In the genomic region with DNA sequence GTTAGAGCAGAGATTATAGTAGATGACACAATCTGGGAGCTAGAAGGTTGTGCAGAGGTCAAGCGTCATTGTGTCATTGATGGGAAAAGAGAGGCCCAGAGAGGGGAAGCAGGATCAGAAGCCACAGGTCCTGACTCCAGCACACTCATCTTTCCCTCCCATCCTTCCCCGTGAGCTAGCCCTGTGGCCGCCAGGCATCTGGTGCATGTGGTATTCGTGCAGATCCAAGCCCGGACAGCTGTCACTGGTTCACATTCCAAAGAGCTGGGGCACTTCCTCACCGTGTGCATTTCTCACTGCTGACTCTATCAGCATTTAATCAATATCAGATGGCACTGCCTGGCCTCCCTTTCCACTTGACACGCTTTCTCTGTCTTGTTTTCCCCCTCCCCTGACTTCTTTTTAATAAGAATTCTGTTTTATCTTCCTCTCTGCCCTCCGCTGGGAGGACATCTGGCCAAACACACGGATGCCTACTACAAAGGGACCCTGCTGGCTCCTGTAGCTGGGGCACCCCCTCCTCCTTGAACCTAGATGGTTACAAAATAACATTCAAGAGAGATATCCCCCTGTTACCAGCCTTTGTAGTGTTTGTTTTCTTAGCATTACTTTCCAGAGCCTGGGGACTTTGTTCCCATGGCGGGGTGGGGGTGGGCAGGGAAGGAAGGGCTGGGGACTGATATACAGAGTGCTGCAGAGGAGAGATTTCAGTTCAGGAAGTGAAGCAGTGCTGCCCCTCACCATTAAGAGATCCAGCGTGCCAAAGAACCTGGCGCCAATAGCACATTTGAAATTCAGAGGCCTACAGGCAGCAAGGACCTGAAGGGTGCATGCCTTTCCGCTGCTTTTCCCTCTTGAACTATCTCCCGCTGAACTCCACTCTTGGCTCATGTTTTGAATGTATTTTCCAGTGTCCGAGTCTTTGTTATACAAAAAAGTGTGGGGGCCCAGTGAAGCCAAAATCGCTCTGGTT, we compare ENCODE assay signal across 1 cellular context.
TF ChIP-seq lines count a peak whose summit lies in the region.

No MANE protein-coding gene starts in this region.

TF ChIP-seq in HepG2, 621 proteins besides CTCF, POLR2A, EP300 and RAD21 (continued from another document and continues in another):
- TF ChIP-seq, protein P1, sequence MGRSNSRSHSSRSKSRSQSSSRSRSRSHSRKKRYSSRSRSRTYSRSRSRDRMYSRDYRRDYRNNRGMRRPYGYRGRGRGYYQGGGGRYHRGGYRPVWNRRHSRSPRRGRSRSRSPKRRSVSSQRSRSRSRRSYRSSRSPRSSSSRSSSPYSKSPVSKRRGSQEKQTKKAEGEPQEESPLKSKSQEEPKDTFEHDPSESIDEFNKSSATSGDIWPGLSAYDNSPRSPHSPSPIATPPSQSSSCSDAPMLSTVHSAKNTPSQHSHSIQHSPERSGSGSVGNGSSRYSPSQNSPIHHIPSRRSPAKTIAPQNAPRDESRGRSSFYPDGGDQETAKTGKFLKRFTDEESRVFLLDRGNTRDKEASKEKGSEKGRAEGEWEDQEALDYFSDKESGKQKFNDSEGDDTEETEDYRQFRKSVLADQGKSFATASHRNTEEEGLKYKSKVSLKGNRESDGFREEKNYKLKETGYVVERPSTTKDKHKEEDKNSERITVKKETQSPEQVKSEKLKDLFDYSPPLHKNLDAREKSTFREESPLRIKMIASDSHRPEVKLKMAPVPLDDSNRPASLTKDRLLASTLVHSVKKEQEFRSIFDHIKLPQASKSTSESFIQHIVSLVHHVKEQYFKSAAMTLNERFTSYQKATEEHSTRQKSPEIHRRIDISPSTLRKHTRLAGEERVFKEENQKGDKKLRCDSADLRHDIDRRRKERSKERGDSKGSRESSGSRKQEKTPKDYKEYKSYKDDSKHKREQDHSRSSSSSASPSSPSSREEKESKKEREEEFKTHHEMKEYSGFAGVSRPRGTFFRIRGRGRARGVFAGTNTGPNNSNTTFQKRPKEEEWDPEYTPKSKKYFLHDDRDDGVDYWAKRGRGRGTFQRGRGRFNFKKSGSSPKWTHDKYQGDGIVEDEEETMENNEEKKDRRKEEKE (IDR thresholded peaks at IDR 0.05): no peak
- TF ChIP-seq KAT2B (IDR thresholded peaks at IDR 0.05; ENCODE audit: borderline replicate concordance, low read depth, low read length): 0 out of 2 replicates have a peak, but pooled peaks have one; percentile 7
- TF ChIP-seq ZNF776 (CRISPR knock-in tag; IDR thresholded peaks at IDR 0.05): no peak
- no peak for TF ChIP-seq ATF1 (CRISPR knock-in tag; IDR thresholded peaks at IDR 0.05)
- TF ChIP-seq, protein P2, sequence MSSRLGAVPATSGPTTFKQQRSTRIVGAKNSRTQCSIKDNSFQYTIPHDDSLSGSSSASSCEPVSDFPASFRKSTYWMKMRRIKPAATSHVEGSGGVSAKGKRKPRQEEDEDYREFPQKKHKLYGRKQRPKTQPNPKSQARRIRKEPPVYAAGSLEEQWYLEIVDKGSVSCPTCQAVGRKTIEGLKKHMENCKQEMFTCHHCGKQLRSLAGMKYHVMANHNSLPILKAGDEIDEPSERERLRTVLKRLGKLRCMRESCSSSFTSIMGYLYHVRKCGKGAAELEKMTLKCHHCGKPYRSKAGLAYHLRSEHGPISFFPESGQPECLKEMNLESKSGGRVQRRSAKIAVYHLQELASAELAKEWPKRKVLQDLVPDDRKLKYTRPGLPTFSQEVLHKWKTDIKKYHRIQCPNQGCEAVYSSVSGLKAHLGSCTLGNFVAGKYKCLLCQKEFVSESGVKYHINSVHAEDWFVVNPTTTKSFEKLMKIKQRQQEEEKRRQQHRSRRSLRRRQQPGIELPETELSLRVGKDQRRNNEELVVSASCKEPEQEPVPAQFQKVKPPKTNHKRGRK (CRISPR knock-in tag; IDR thresholded peaks at IDR 0.05): no peak
- no peak for TF ChIP-seq ZNF260 (CRISPR knock-in tag; IDR thresholded peaks at IDR 0.05; ENCODE audit: borderline replicate concordance, low read depth)
- no peak for TF ChIP-seq CBX2 (IDR thresholded peaks at IDR 0.05; ENCODE audit: low read depth, low read length)
- TF ChIP-seq CBX2 (CRISPR knock-in tag; IDR thresholded peaks at IDR 0.05; ENCODE audit: low read depth): no peak; the same call in 1 of the 2 replicates
- no peak for TF ChIP-seq U2AF1 (optimal IDR thresholded peaks at IDR 0.05; ENCODE audit: low read depth, low read length)
- no peak for TF ChIP-seq HOXD1 (CRISPR knock-in tag; IDR thresholded peaks at IDR 0.05)
- no peak for TF ChIP-seq HMGA1 (CRISPR knock-in tag; conservative IDR thresholded peaks at IDR 0.05)
- TF ChIP-seq ZBTB7A (CRISPR knock-in tag; IDR thresholded peaks at IDR 0.05): no peak
- no peak for TF ChIP-seq GLI4 (CRISPR knock-in tag; IDR thresholded peaks at IDR 0.05; ENCODE audit: borderline replicate concordance)
- TF ChIP-seq KLF16 (CRISPR knock-in tag; IDR thresholded peaks at IDR 0.05): no peak
- no peak for TF ChIP-seq ZBTB20 (CRISPR knock-in tag; IDR thresholded peaks at IDR 0.05; ENCODE audit: borderline replicate concordance, low read depth)
- no peak for TF ChIP-seq PAF1 (CRISPR knock-in tag; IDR thresholded peaks at IDR 0.05)
- no peak for TF ChIP-seq ZBTB8A (CRISPR knock-in tag; IDR thresholded peaks at IDR 0.05; ENCODE audit: borderline replicate concordance, low read depth)
- TF ChIP-seq, protein P3, sequence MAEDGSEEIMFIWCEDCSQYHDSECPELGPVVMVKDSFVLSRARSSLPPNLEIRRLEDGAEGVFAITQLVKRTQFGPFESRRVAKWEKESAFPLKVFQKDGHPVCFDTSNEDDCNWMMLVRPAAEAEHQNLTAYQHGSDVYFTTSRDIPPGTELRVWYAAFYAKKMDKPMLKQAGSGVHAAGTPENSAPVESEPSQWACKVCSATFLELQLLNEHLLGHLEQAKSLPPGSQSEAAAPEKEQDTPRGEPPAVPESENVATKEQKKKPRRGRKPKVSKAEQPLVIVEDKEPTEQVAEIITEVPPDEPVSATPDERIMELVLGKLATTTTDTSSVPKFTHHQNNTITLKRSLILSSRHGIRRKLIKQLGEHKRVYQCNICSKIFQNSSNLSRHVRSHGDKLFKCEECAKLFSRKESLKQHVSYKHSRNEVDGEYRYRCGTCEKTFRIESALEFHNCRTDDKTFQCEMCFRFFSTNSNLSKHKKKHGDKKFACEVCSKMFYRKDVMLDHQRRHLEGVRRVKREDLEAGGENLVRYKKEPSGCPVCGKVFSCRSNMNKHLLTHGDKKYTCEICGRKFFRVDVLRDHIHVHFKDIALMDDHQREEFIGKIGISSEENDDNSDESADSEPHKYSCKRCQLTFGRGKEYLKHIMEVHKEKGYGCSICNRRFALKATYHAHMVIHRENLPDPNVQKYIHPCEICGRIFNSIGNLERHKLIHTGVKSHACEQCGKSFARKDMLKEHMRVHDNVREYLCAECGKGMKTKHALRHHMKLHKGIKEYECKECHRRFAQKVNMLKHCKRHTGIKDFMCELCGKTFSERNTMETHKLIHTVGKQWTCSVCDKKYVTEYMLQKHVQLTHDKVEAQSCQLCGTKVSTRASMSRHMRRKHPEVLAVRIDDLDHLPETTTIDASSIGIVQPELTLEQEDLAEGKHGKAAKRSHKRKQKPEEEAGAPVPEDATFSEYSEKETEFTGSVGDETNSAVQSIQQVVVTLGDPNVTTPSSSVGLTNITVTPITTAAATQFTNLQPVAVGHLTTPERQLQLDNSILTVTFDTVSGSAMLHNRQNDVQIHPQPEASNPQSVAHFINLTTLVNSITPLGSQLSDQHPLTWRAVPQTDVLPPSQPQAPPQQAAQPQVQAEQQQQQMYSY (CRISPR knock-in tag; IDR thresholded peaks at IDR 0.05): no peak
- 0 out of 2 replicates have a peak, but pooled peaks have one; percentile 10 for TF ChIP-seq STAG1 (CRISPR knock-in tag; IDR thresholded peaks at IDR 0.05)
- TF ChIP-seq FIP1L1 (IDR thresholded peaks at IDR 0.05; ENCODE audit: borderline replicate concordance, insufficient read depth, low read depth, low read length): no peak
- TF ChIP-seq ERF (CRISPR knock-in tag; IDR thresholded peaks at IDR 0.05): no peak
- TF ChIP-seq, protein P4, sequence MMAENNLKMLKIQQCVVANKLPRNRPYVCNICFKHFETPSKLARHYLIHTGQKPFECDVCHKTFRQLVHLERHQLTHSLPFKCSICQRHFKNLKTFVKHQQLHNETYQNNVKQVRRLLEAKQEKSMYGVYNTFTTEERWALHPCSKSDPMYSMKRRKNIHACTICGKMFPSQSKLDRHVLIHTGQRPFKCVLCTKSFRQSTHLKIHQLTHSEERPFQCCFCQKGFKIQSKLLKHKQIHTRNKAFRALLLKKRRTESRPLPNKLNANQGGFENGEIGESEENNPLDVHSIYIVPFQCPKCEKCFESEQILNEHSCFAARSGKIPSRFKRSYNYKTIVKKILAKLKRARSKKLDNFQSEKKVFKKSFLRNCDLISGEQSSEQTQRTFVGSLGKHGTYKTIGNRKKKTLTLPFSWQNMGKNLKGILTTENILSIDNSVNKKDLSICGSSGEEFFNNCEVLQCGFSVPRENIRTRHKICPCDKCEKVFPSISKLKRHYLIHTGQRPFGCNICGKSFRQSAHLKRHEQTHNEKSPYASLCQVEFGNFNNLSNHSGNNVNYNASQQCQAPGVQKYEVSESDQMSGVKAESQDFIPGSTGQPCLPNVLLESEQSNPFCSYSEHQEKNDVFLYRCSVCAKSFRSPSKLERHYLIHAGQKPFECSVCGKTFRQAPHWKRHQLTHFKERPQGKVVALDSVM (CRISPR knock-in tag; IDR thresholded peaks at IDR 0.05): no peak
- no peak for TF ChIP-seq FOXK2 (IDR thresholded peaks at IDR 0.05)
- TF ChIP-seq GABPA (IDR thresholded peaks at IDR 0.05; ENCODE audit: low read depth, low read length): no peak
- 0 out of 2 replicates have a peak, but pooled peaks have one; percentile 13 for TF ChIP-seq GABPA (CRISPR knock-in tag; IDR thresholded peaks at IDR 0.05; ENCODE audit: low read depth)
- TF ChIP-seq, protein P5, sequence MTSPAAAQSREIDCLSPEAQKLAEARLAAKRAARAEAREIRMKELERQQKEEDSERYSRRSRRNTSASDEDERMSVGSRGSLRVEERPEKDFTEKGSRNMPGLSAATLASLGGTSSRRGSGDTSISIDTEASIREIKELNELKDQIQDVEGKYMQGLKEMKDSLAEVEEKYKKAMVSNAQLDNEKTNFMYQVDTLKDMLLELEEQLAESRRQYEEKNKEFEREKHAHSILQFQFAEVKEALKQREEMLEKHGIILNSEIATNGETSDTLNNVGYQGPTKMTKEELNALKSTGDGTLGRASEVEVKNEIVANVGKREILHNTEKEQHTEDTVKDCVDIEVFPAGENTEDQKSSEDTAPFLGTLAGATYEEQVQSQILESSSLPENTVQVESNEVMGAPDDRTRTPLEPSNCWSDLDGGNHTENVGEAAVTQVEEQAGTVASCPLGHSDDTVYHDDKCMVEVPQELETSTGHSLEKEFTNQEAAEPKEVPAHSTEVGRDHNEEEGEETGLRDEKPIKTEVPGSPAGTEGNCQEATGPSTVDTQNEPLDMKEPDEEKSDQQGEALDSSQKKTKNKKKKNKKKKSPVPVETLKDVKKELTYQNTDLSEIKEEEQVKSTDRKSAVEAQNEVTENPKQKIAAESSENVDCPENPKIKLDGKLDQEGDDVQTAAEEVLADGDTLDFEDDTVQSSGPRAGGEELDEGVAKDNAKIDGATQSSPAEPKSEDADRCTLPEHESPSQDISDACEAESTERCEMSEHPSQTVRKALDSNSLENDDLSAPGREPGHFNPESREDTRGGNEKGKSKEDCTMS (CRISPR knock-in tag; conservative IDR thresholded peaks at IDR 0.05): no peak
- peak; percentile 53; the same call in 1 of the 2 replicates for TF ChIP-seq FOSL2 (CRISPR knock-in tag; IDR thresholded peaks at IDR 0.05)
- peak; percentile 94 for TF ChIP-seq RARA (CRISPR knock-in tag; IDR thresholded peaks at IDR 0.05)
- no peak for TF ChIP-seq ZFYVE20 (CRISPR knock-in tag; IDR thresholded peaks at IDR 0.05; ENCODE audit: borderline replicate concordance, low read depth)
- TF ChIP-seq, protein P6, sequence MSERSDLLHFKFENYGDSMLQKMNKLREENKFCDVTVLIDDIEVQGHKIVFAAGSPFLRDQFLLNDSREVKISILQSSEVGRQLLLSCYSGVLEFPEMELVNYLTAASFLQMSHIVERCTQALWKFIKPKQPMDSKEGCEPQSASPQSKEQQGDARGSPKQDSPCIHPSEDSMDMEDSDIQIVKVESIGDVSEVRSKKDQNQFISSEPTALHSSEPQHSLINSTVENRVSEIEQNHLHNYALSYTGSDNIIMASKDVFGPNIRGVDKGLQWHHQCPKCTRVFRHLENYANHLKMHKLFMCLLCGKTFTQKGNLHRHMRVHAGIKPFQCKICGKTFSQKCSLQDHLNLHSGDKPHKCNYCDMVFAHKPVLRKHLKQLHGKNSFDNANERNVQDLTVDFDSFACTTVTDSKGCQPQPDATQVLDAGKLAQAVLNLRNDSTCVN (CRISPR knock-in tag; IDR thresholded peaks at IDR 0.05; ENCODE audit: borderline replicate concordance): 0 out of 2 replicates have a peak, but pooled peaks have one; percentile 21
- TF ChIP-seq, protein P7, sequence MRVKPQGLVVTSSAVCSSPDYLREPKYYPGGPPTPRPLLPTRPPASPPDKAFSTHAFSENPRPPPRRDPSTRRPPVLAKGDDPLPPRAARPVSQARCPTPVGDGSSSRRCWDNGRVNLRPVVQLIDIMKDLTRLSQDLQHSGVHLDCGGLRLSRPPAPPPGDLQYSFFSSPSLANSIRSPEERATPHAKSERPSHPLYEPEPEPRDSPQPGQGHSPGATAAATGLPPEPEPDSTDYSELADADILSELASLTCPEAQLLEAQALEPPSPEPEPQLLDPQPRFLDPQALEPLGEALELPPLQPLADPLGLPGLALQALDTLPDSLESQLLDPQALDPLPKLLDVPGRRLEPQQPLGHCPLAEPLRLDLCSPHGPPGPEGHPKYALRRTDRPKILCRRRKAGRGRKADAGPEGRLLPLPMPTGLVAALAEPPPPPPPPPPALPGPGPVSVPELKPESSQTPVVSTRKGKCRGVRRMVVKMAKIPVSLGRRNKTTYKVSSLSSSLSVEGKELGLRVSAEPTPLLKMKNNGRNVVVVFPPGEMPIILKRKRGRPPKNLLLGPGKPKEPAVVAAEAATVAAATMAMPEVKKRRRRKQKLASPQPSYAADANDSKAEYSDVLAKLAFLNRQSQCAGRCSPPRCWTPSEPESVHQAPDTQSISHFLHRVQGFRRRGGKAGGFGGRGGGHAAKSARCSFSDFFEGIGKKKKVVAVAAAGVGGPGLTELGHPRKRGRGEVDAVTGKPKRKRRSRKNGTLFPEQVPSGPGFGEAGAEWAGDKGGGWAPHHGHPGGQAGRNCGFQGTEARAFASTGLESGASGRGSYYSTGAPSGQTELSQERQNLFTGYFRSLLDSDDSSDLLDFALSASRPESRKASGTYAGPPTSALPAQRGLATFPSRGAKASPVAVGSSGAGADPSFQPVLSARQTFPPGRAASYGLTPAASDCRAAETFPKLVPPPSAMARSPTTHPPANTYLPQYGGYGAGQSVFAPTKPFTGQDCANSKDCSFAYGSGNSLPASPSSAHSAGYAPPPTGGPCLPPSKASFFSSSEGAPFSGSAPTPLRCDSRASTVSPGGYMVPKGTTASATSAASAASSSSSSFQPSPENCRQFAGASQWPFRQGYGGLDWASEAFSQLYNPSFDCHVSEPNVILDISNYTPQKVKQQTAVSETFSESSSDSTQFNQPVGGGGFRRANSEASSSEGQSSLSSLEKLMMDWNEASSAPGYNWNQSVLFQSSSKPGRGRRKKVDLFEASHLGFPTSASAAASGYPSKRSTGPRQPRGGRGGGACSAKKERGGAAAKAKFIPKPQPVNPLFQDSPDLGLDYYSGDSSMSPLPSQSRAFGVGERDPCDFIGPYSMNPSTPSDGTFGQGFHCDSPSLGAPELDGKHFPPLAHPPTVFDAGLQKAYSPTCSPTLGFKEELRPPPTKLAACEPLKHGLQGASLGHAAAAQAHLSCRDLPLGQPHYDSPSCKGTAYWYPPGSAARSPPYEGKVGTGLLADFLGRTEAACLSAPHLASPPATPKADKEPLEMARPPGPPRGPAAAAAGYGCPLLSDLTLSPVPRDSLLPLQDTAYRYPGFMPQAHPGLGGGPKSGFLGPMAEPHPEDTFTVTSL (CRISPR knock-in tag; IDR thresholded peaks at IDR 0.05; ENCODE audit: borderline replicate concordance): no peak; the same call in 1 of the 2 replicates
- no peak for TF ChIP-seq HNRNPUL1 (IDR thresholded peaks at IDR 0.05; ENCODE audit: low read depth, low read length)
- no peak for TF ChIP-seq TOPORS (CRISPR knock-in tag; IDR thresholded peaks at IDR 0.05)
- TF ChIP-seq CEBPB (IDR thresholded peaks at IDR 0.05; ENCODE audit: borderline replicate concordance, low read depth, low read length): peak; percentile 48; the same call in 1 of the 2 replicates
- no peak for TF ChIP-seq PCBP2 (optimal IDR thresholded peaks at IDR 0.05; ENCODE audit: low read depth, low read length, poor library complexity, severe bottlenecking)
- no peak for TF ChIP-seq NFKBIZ (CRISPR knock-in tag; IDR thresholded peaks at IDR 0.05)
